Comparison of ENCODE assay signal across 8 cellular contexts in the genomic region with DNA sequence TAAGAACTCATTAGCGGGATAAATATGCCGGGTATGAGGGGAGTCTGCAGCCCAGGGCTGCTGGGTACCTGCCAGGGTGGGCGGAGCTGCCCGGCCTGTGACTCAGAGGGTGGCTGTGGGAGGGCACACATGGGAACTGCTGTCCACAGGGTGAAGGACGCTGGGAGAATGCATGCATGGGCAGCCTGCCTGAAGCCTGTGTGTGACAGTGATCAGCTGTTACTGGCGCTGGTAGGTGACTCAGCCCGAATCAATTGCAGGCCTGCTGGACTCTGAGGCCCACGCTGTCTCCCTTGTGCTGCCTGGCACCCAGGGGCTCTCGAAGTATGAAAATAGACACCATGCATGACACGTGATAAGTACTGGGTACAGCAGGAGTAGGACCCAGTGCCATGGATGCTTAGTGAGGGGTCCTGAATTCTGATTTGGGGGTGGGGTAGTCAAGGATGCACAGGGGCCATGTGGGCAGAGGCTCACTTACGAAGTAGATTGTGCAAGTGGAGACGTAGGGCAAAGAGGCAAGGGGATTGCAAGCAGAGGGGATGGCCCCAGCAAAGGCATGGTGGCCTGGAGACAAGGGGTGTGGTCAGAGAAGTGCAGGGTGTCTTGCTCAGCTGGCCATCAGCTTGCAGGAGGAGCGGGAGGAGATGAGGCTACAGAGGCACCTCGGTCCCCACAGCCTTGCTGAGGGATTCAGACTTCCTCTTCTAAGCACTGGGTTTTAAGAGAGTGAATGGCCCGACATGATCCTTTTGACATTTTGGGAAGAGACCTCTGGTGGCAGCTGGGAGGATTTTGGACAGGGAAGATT. TPM values are rescaled to one million over a fixed set of nuclear protein-coding genes. Genes with fewer than 3 reads are reported as not detected.
DNase-seq lines count a peak whose midpoint lies in the region; ATAC-seq and TF ChIP-seq lines count a peak whose summit lies in the region.

No MANE protein-coding gene starts in this region.

- POLR2A ChIA-PET in AG04450 (lab: Yijun Ruan, JAX) = interaction anchor here (0.7 to 3.0 kb wide), 3 partner anchors 15 to 65 kb away, joined by 4 to 11 read pairs (median 6); no protein-coding TSS in a partner anchor

- H3K27ac ChIP-seq in AG04450 (ENCODE audit: low read depth, low read length) = peak overlapping the region; percentile 94
- H3K27ac ChIP-seq in effector memory CD4-positive, alpha-beta T cell (ENCODE audit: insufficient read depth, low read length, poor library complexity, severe bottlenecking) = no peak overlapping the region

- peaks cover 11% of the 10 kb centered on the region for H3K4me1 Mint-ChIP-seq in activated naive CD8-positive, alpha-beta T cell treated with anti-CD3 and anti-CD28 coated beads, Interleukin-2, amount 50 U/mL, for 24 hours

- H3K36me3 ChIP-seq in effector memory CD4-positive, alpha-beta T cell (ENCODE audit: control insufficient read depth, insufficient read depth, low read length) = no peaks in the 10 kb centered on the region

- H3K27me3 ChIP-seq in AG04450 (ENCODE audit: control insufficient read depth, insufficient read depth, low read length) = no peaks in the 10 kb centered on the region
- H3K27me3 ChIP-seq in effector memory CD4-positive, alpha-beta T cell (replicated peaks; ENCODE audit: control insufficient read depth, insufficient read depth, low read length, poor library complexity, severe bottlenecking) = no peaks in the 10 kb centered on the region

- H3K4me3 ChIP-seq in AG04450 (ENCODE audit: low read depth, low read length) = no peak overlapping the region
- H3K4me3 ChIP-seq in LNCaP clone FGC (ENCODE audit: low read depth, low read length) = no peak overlapping the region
- H3K4me3 ChIP-seq in effector memory CD4-positive, alpha-beta T cell (ENCODE audit: insufficient read depth, low read depth, low read length, poor library complexity, severe bottlenecking) = no peak overlapping the region

- no peak overlapping the region for H3K27ac Mint-ChIP-seq in activated naive CD8-positive, alpha-beta T cell treated with anti-CD3 and anti-CD28 coated beads, Interleukin-2, amount 50 U/mL, for 24 hours

- H3K9me3 ChIP-seq in AG04450 (ENCODE audit: control insufficient read depth, insufficient read depth, low read length) = no peaks in the 10 kb centered on the region
- H3K9me3 ChIP-seq in effector memory CD4-positive, alpha-beta T cell (ENCODE audit: control insufficient read depth, low read length) = no peaks in the 10 kb centered on the region

- no peak overlapping the region for H3K4me3 Mint-ChIP-seq in activated naive CD8-positive, alpha-beta T cell treated with anti-CD3 and anti-CD28 coated beads, Interleukin-2, amount 50 U/mL, for 24 hours

- H3K27me3 Mint-ChIP-seq in activated naive CD8-positive, alpha-beta T cell treated with anti-CD3 and anti-CD28 coated beads, Interleukin-2, amount 50 U/mL, for 24 hours = peaks cover 11% of the 10 kb centered on the region

- DNase-seq in AG04450 (ENCODE audit: low read depth, low spot score) (peak; percentile 93), LNCaP clone FGC (ENCODE audit: low read depth) (peak; percentile 39), UCSD-AML1 (lab: John Stamatoyannopoulos, UW; ENCODE audit: unreplicated experiment) (peak; percentile 21), glomerular visceral epithelial cell (ENCODE audit: extremely low spot score) (peak; percentile 95), posterior cingulate gyrus (peak; percentile 81 to 99 (median 87))
- no peak for DNase-seq in activated naive CD8-positive, alpha-beta T cell treated with anti-CD3 and anti-CD28 coated beads, Interleukin-2, amount 50 U/mL, for 24 hours
- no peak for DNase-seq in effector memory CD4-positive, alpha-beta T cell

- TF ChIP-seq CTCF in AG04450 (IDR thresholded peaks at IDR 0.05; ENCODE audit: low read depth, low read length) (peak; percentile 13; the same call in 1 of the 2 replicates), LNCaP clone FGC (IDR thresholded peaks at IDR 0.05; ENCODE audit: control insufficient read depth, extremely low read depth, insufficient read depth) (peak; percentile 45)

- H3K4me1 ChIP-seq in effector memory CD4-positive, alpha-beta T cell (ENCODE audit: control insufficient read depth, insufficient read depth, low read length, poor library complexity, severe bottlenecking) = no peaks in the 10 kb centered on the region

- no peaks in the 10 kb centered on the region for H3K9me3 Mint-ChIP-seq in activated naive CD8-positive, alpha-beta T cell treated with anti-CD3 and anti-CD28 coated beads, Interleukin-2, amount 50 U/mL, for 24 hours

- CTCF ChIA-PET in AG04450 (lab: Charles Lee) = interaction anchor here (1.2 kb wide), 1 partner anchor 138 kb away, joined by 6 read pairs; no protein-coding TSS in a partner anchor

- intact Hi-C loops in posterior cingulate gyrus (cut with DNase I) = no loop called here

- no peaks in the 10 kb centered on the region for H3K36me3 Mint-ChIP-seq in activated naive CD8-positive, alpha-beta T cell treated with anti-CD3 and anti-CD28 coated beads, Interleukin-2, amount 50 U/mL, for 24 hours (ENCODE audit: low read depth)

- no peak for ATAC-seq in HG02840 (IDR thresholded peaks at IDR 0.05; ENCODE audit: low FRiP score, unreplicated experiment)
- no peak for ATAC-seq in activated naive CD8-positive, alpha-beta T cell treated with anti-CD3 and anti-CD28 coated beads, Interleukin-2, amount 50 U/mL, for 24 hours

RNA-seq across cellular contexts. Expression of a gene that starts 36.5 kb away (rescaled TPM):
- polyA plus RNA-seq in AG04450 (2011; rRNA removed) = 0.55 and 0.68 TPM in 2 replicates
- polyA minus RNA-seq in AG04450 (2011; rRNA and poly(A)+ RNA removed) = 0.91 and 1.5 TPM in 2 replicates

Comparison
In these comparisons a context has a peak if more than half of its experiments do, and no peak if none do; other contexts are left out.
1. DNase-seq: peak in AG04450 (single experiment), LNCaP clone FGC (single experiment), UCSD-AML1 (single experiment), glomerular visceral epithelial cell (single experiment) and posterior cingulate gyrus (10 of 10); none in activated naive CD8-positive, alpha-beta T cell treated with anti-CD3 and anti-CD28 coated beads, Interleukin-2, amount 50 U/mL, for 24 hours (single experiment) and effector memory CD4-positive, alpha-beta T cell (0 of 3).